ENCODE assay signal across 13 cellular contexts in genomic region chr21:45033791-45034555, GRCh38. TPM values are rescaled to one million over a fixed set of nuclear protein-coding genes. Genes with fewer than 3 reads are reported as not detected.
DNase-seq lines count a peak whose midpoint lies in the region; ATAC-seq and TF ChIP-seq lines count a peak whose summit lies in the region.
"Had no signal": no experiment of that assay in that cellular context is flagged by ENCODE, and none has a peak within 500 bp of the region (broad histone marks: within the 10 kb centered on the region; RNA-seq: fewer than 3 reads in every experiment).

No MANE protein-coding gene starts in this region.

- intact Hi-C loops in esophagus muscularis mucosa (cut with DNase I): no loop called here

- peak; percentile 75 for DNase-seq in LHCN-M2 (ENCODE audit: low read depth)
- no peak for DNase-seq in esophagus muscularis mucosa (ENCODE audit: extremely low spot score)
- no peak for DNase-seq in left lobe of liver (ENCODE audit: low spot score)
- peak in 1 of 2 donors; percentile 69 for DNase-seq in suprapubic skin (ENCODE audit: low spot score in 2 of 2)
- no peak for DNase-seq in NCI-H2107 (lab: John Stamatoyannopoulos, UW)
- no peak for DNase-seq in DMS79 (lab: John Stamatoyannopoulos, UW)
- DNase-seq in stimulated activated CD4-positive, alpha-beta T cell treated with anti-CD3 and anti-CD28 coated beads, Interleukin-2, amount 100 ng/mL, for 24 hours: no peak
- DNase-seq in SIG-M5 (lab: John Stamatoyannopoulos, UW): no peak
- DNase-seq: hippocampal formation; NCI-H446; RPMI8226; stimulated activated CD4-positive, alpha-beta T cell treated with anti-CD3 and anti-CD28 coated beads, Interleukin-15, amount 100 ng/mL, for 24 hours; stimulated activated naive CD4-positive, alpha-beta T cell had no signal

- H3K4me3 ChIP-seq in esophagus muscularis mucosa: peak overlapping the region; percentile 6 to 32 (median 14)
- no peak overlapping the region for H3K4me3 ChIP-seq in suprapubic skin

- H3K4me1 ChIP-seq in esophagus muscularis mucosa (peaks cover 56 to 71% (median 68%) of the 10 kb centered on the region in 4 donors), suprapubic skin (peaks cover 48% of the 10 kb centered on the region)

- no peaks in the 10 kb centered on the region for H3K27me3 ChIP-seq in esophagus muscularis mucosa
- no peaks in the 10 kb centered on the region for H3K27me3 ChIP-seq in suprapubic skin

- WGBS in esophagus muscularis mucosa: 26% methylated on average over 18 of the region's 21 CpGs
- 41% methylated on average over 21 of the region's 21 CpGs for WGBS in suprapubic skin

- no peaks in the 10 kb centered on the region for H3K36me3 ChIP-seq in esophagus muscularis mucosa
- no peaks in the 10 kb centered on the region for H3K36me3 ChIP-seq in suprapubic skin

- peak; percentile 13 for ATAC-seq in left lobe of liver

- TF ChIP-seq CTCF in esophagus muscularis mucosa (IDR thresholded peaks at IDR 0.05): no peak
- no peak for TF ChIP-seq CTCF in suprapubic skin (IDR thresholded peaks at IDR 0.05)

- TF ChIP-seq POLR2A in esophagus muscularis mucosa (IDR thresholded peaks at IDR 0.05; ENCODE audit: low read depth) (no peak), suprapubic skin (IDR thresholded peaks at IDR 0.05) (no peak)

- H3K27ac ChIP-seq in esophagus muscularis mucosa (replicated peaks in 1 of 4) (peak overlapping the region; percentile 82 to 88 (median 87)), suprapubic skin (peak overlapping the region; percentile 66)

- TF ChIP-seq EP300 in esophagus muscularis mucosa (IDR thresholded peaks at IDR 0.05) (no peak), suprapubic skin (IDR thresholded peaks at IDR 0.05) (no peak)

- H3K9me3 ChIP-seq in esophagus muscularis mucosa (peaks cover 0 to 14% (median 5%) of the 10 kb centered on the region in 4 donors), suprapubic skin (no peaks in the 10 kb centered on the region)

RNA-seq across cellular contexts. Expression of gene ADARB1, which starts 40.4 kb away (rescaled TPM):
- total RNA-seq in LHCN-M2 (2014; rRNA removed) (25.4 and 29.6 TPM in 2 replicates), esophagus muscularis mucosa (100 to 1,000 TPM; 107 to 231 (median 201) TPM), left lobe of liver (9.8 TPM), suprapubic skin (10 to 100 TPM; 13.2 to 23.6 (median 20.3) TPM)
- polyA plus RNA-seq in LHCN-M2 (2012): 63.3 TPM
